In the genomic region with DNA sequence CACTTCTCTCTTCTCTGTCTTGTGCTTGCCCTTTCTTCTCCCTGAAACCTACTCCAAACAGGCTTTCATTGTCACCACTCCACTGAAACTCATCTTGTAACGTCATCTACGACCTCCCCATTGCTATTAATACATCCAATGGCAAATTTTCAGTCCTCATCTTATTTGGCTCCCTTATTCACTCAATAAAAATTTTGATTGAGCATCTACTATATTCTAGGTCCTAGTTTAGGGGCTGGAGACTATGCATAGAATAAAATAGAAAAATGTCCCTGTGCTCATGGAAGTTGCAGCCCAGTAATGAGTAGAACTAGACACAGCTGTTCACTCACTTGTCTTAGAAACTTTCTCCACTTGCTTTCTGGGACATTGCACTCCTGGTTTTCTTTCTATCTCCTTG, we compare ENCODE assay signal across 4 cellular contexts. TPM values are rescaled to one million over a fixed set of nuclear protein-coding genes. Genes with fewer than 3 reads are reported as not detected.
"Had no signal": no experiment of that assay in that cellular context is flagged by ENCODE, and none has a peak within 500 bp of the region (broad histone marks: within the 10 kb centered on the region; RNA-seq: fewer than 3 reads in every experiment).

No MANE protein-coding gene starts in this region.

- ATAC-seq: GM12878 had no signal

- H3K4me3 ChIP-seq: GM12878 had no signal

- DNase-seq: GDM1, GF-D8 had no signal

RNA-seq across cellular contexts. Expression of a gene that starts 24.9 kb away (rescaled TPM):
- total RNA-seq: G401 had no signal
